1 cellular context compared by ENCODE assay signal in the genomic region with DNA sequence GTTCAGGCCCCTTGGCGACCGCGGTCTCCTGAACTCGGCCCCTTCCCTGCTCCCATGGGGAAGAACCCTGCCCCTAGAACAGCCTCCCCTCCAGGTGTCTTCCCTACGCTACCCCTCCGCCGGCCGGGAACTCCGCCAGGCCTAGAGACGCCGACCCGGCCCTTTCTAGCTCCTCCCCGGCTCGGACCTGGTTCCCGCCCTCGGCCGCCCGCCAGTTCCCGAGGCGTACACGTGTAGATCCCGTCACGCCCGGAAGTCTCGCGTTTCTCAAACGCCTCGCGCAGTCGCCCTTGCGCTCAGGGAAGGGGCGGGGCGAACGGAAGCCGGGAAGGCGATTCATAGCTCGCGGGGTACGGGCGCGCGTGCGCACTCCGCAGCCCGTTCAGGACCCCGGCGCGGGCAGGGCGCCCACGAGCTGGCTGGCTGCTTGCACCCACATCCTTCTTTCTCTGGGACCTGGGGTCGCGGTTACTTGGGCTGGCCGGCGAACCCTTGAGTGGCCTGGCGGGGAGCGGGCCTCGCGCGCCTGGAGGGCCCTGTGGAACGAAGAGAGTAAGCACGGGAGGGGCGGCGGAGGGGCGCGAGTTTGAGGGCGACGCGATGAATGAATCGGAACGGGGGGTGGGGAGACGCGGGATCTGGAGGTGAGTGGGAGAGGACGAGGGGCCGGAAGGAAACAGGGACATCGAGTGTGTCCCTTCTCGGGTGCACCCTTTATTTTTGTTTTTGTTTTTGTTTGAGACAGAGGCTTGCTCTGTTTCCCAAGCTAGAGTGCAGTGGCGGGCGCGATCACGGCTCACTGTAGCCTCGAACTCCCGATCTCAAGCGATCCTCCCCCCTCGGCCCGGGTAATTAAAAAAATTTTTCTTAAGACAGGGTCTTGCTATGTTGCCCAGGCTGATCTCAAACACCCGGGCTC.
TF ChIP-seq lines count a peak whose summit lies in the region.

A gene (plus strand): TSS at position 369 of the 919 bp plus-strand sequence. CDS start 710 bp downstream, outside the sequence.

TF ChIP-seq in WTC11, 78 proteins besides CTCF, POLR2A, EP300 and RAD21 (continued from another document):
- TF ChIP-seq, protein P1, sequence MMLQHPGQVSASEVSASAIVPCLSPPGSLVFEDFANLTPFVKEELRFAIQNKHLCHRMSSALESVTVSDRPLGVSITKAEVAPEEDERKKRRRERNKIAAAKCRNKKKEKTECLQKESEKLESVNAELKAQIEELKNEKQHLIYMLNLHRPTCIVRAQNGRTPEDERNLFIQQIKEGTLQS (CRISPR knock-in tag; conservative IDR thresholded peaks at IDR 0.05), result no peak
- TF ChIP-seq, protein P2, sequence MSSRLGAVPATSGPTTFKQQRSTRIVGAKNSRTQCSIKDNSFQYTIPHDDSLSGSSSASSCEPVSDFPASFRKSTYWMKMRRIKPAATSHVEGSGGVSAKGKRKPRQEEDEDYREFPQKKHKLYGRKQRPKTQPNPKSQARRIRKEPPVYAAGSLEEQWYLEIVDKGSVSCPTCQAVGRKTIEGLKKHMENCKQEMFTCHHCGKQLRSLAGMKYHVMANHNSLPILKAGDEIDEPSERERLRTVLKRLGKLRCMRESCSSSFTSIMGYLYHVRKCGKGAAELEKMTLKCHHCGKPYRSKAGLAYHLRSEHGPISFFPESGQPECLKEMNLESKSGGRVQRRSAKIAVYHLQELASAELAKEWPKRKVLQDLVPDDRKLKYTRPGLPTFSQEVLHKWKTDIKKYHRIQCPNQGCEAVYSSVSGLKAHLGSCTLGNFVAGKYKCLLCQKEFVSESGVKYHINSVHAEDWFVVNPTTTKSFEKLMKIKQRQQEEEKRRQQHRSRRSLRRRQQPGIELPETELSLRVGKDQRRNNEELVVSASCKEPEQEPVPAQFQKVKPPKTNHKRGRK (CRISPR knock-in tag; IDR thresholded peaks at IDR 0.05; ENCODE audit: borderline replicate concordance), result no peak
- TF ChIP-seq NR3C1 (CRISPR knock-in tag; conservative IDR thresholded peaks at IDR 0.05; ENCODE audit: low read depth) (no peak), GTF2I (CRISPR knock-in tag; conservative IDR thresholded peaks at IDR 0.05) (peak; percentile 22; the same call in 1 of the 2 replicates), ZNF671 (CRISPR knock-in tag; IDR thresholded peaks at IDR 0.05) (no peak), ZNF317 (CRISPR knock-in tag; IDR thresholded peaks at IDR 0.05; ENCODE audit: borderline replicate concordance, low read depth) (no peak)
- TF ChIP-seq, protein P3, sequence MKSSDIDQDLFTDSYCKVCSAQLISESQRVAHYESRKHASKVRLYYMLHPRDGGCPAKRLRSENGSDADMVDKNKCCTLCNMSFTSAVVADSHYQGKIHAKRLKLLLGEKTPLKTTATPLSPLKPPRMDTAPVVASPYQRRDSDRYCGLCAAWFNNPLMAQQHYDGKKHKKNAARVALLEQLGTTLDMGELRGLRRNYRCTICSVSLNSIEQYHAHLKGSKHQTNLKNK (CRISPR knock-in tag; IDR thresholded peaks at IDR 0.05), result no peak
- TF ChIP-seq, protein P4, sequence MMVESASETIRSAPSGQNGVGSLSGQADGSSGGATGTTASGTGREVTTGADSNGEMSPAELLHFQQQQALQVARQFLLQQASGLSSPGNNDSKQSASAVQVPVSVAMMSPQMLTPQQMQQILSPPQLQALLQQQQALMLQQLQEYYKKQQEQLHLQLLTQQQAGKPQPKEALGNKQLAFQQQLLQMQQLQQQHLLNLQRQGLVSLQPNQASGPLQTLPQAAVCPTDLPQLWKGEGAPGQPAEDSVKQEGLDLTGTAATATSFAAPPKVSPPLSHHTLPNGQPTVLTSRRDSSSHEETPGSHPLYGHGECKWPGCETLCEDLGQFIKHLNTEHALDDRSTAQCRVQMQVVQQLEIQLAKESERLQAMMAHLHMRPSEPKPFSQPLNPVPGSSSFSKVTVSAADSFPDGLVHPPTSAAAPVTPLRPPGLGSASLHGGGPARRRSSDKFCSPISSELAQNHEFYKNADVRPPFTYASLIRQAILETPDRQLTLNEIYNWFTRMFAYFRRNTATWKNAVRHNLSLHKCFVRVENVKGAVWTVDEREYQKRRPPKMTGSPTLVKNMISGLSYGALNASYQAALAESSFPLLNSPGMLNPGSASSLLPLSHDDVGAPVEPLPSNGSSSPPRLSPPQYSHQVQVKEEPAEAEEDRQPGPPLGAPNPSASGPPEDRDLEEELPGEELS (CRISPR knock-in tag; IDR thresholded peaks at IDR 0.05), result no peak
